In the genomic region with DNA sequence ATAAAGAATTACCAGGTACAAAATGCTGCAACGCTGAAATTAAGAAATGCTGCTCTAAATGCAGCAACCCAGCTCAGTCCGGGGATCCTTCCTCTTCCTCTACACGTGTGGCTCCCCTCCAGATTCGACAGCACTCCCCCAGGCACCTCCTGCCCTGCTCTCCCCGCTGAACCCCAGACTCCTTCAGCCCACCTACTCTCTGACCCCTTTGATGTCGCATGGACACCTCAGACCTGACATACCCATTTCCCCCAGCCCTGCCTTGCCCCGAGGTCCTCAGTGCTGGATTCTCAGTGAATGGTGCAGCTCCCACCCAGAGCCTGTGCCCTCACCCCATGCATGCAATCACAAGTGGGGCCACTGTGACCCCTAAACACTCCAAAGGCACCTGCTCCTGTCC, we compare ENCODE assay signal across 21 cellular contexts. TPM values are rescaled to one million over a fixed set of nuclear protein-coding genes. Genes with fewer than 3 reads are reported as not detected.
DNase-seq lines count a peak whose midpoint lies in the region; ATAC-seq, FAIRE-seq and TF ChIP-seq lines count a peak whose summit lies in the region.
"Had no signal": no experiment of that assay in that cellular context is flagged by ENCODE, and none has a peak within 500 bp of the region (broad histone marks: within the 10 kb centered on the region; RNA-seq: fewer than 3 reads in every experiment).

No MANE protein-coding gene starts in this region.

- H3K27me3 ChIP-seq in astrocyte (ENCODE audit: insufficient read depth, low read length) (peaks cover 38% of the 10 kb centered on the region), neural progenitor cell (peaks cover 40% of the 10 kb centered on the region), psoas muscle (ENCODE audit: insufficient read depth in 3 of 3, low read length in 2 of 3) (peaks cover 0 to 8% (median 0%) of the 10 kb centered on the region in 3 donors)
- H3K27me3 ChIP-seq: BE2C had no signal

- H3K36me3 ChIP-seq in astrocyte (ENCODE audit: insufficient read depth, low read length) (no peaks in the 10 kb centered on the region), neural progenitor cell (no peaks in the 10 kb centered on the region), psoas muscle (ENCODE audit: insufficient read depth in 1 of 2, low read depth in 1 of 2) (no peaks in the 10 kb centered on the region)
- H3K36me3 ChIP-seq: BE2C had no signal

- H3K4me2 ChIP-seq in astrocyte (ENCODE audit: low read length) (no peak overlapping the region), neural progenitor cell (no peak overlapping the region)
- H3K4me2 ChIP-seq: A549 had no signal

- H3K4me3 Mint-ChIP-seq in astrocyte (ENCODE audit: unreplicated experiment) = peak overlapping the region; percentile 28
- H3K4me3 Mint-ChIP-seq in neural progenitor cell = no peak overlapping the region
- H3K4me3 Mint-ChIP-seq: CD8-positive, alpha-beta T cell had no signal

- H3K9ac ChIP-seq in astrocyte (ENCODE audit: low read length) (no peak overlapping the region), neural progenitor cell (no peak overlapping the region)
- H3K9ac ChIP-seq: GM23248 had no signal

- H3K27me3 Mint-ChIP-seq in astrocyte (ENCODE audit: low read depth, unreplicated experiment) = peaks cover 76% of the 10 kb centered on the region
- H3K27me3 Mint-ChIP-seq in neural progenitor cell (ENCODE audit: insufficient read depth, low read depth) = peaks cover 18% of the 10 kb centered on the region

- no peak for FAIRE-seq in astrocyte (lab: Jason Lieb, UNC)
- FAIRE-seq: A549, D721Med, G401.6 had no signal

- TF ChIP-seq CTCF in astrocyte (IDR thresholded peaks at IDR 0.05; ENCODE audit: insufficient read depth, low read depth, low read length) = no peak
- TF ChIP-seq CTCF in neural progenitor cell (IDR thresholded peaks at IDR 0.05) = no peak
- no peak for TF ChIP-seq CTCF in psoas muscle (IDR thresholded peaks at IDR 0.05)

- DNase-seq in left ventricle myocardium superior = peak; percentile 18
- no peak for DNase-seq in cardiac septum (ENCODE audit: low spot score)
- DNase-seq in astrocyte (ENCODE audit: low read depth) = no peak
- DNase-seq in neural progenitor cell (ENCODE audit: low spot score) = no peak
- no peak for DNase-seq in psoas muscle
- DNase-seq in HuH-7 (ENCODE audit: low spot score) = no peak
- no peak for DNase-seq in NCI-H82 treated with DMSO at 0.1 percent for 48 hours (lab: John Stamatoyannopoulos, UW; ENCODE audit: unreplicated experiment)
- DNase-seq: BE2C, COR-L47, DMS153, DMS79 treated with DMSO at 0.1 percent for 48 hours, EL, GM23248, H7 had no signal

- H3K79me2 ChIP-seq in astrocyte (ENCODE audit: insufficient read depth, low read length) (no peaks in the 10 kb centered on the region), neural progenitor cell (ENCODE audit: low read depth) (no peaks in the 10 kb centered on the region)

- H3F3A ChIP-seq in neural progenitor cell (ENCODE audit: low read depth) = no peaks in the 10 kb centered on the region

- H3K36me3 Mint-ChIP-seq in astrocyte (ENCODE audit: low read depth, unreplicated experiment) (peaks cover 4% of the 10 kb centered on the region), neural progenitor cell (no peaks in the 10 kb centered on the region)
- H3K36me3 Mint-ChIP-seq: CD14-positive monocyte had no signal

- no peak overlapping the region for H3K27ac Mint-ChIP-seq in astrocyte (ENCODE audit: unreplicated experiment)
- peak overlapping the region; percentile 13 for H3K27ac Mint-ChIP-seq in neural progenitor cell
- H3K27ac Mint-ChIP-seq: CD8-positive, alpha-beta T cell had no signal

- no peaks in the 10 kb centered on the region for H4K20me1 ChIP-seq in astrocyte (ENCODE audit: insufficient read depth, low read length)
- no peaks in the 10 kb centered on the region for H4K20me1 ChIP-seq in neural progenitor cell (ENCODE audit: low read depth)

- intact Hi-C loops in left ventricle myocardium superior (cut with micrococcal nuclease) (no loop called here), cardiac septum (cut with DNase I) (no loop called here), psoas muscle (cut with DNase I) (loop anchor here in 1 of 2 donors (10.0 kb wide), 1 partner anchor 116 kb away; no protein-coding TSS in a partner anchor)

- H3K9me3 ChIP-seq in astrocyte (ENCODE audit: insufficient read depth, low read depth, low read length) (no peaks in the 10 kb centered on the region), neural progenitor cell (ENCODE audit: low read depth) (no peaks in the 10 kb centered on the region), psoas muscle (no peaks in the 10 kb centered on the region)
- H3K9me3 ChIP-seq: A549, BE2C had no signal

- peaks cover 2% of the 10 kb centered on the region for H3K4me1 ChIP-seq in astrocyte (ENCODE audit: insufficient read depth, low read length)
- H3K4me1 ChIP-seq in neural progenitor cell = peaks cover 3% of the 10 kb centered on the region
- peaks cover 6% of the 10 kb centered on the region for H3K4me1 ChIP-seq in psoas muscle
- H3K4me1 ChIP-seq: BE2C had no signal

- H3K4me1 Mint-ChIP-seq in astrocyte (ENCODE audit: low read depth, unreplicated experiment) (no peaks in the 10 kb centered on the region), neural progenitor cell (peaks cover 15% of the 10 kb centered on the region)

- H3K4me3 ChIP-seq in astrocyte (ENCODE audit: insufficient read depth, low read depth, low read length) (no peak overlapping the region), neural progenitor cell (no peak overlapping the region), psoas muscle (no peak overlapping the region)
- H3K4me3 ChIP-seq: A549, GM23248 had no signal

- peaks cover 8% of the 10 kb centered on the region for H3K9me3 Mint-ChIP-seq in astrocyte (ENCODE audit: unreplicated experiment)
- H3K9me3 Mint-ChIP-seq in neural progenitor cell = no peaks in the 10 kb centered on the region
- H3K9me3 Mint-ChIP-seq: CD8-positive, alpha-beta T cell; IgD-negative memory B cell had no signal

- no peak overlapping the region for H3K27ac ChIP-seq in astrocyte (ENCODE audit: low read depth, low read length)
- H3K27ac ChIP-seq in neural progenitor cell = no peak overlapping the region
- H3K27ac ChIP-seq in psoas muscle = no peak overlapping the region
- H3K27ac ChIP-seq: A549, GM23248 had no signal

- H2AFZ ChIP-seq in astrocyte (ENCODE audit: low read depth, low read length) (no peak overlapping the region), neural progenitor cell (replicated peaks) (no peak overlapping the region)
- H2AFZ ChIP-seq: GM23248 had no signal

- 68 to 71% (median 69%) methylated on average over 7 of the region's 7 CpGs for WGBS in psoas muscle, 3 donors

- no peak for ATAC-seq in left ventricle myocardium superior
- ATAC-seq in psoas muscle = no peak
- ATAC-seq: A549; CD8-positive, alpha-beta T cell had no signal

RNA-seq across cellular contexts. Expression of a gene that starts 4.6 kb away (rescaled TPM):
- total RNA-seq in left ventricle myocardium superior (5.0 TPM), cardiac septum (5.5 TPM), astrocyte (not detected in 2 replicates), neural progenitor cell (ENCODE audit: low replicate concordance) (3.0 and 10.5 TPM in 2 replicates), psoas muscle (1 to 10 TPM; 1.6 to 5.3 (median 2.8) TPM)
- 1 to 10 TPM; 1.7 to 2.1 (median 1.9) TPM for polyA plus RNA-seq in psoas muscle
- total RNA-seq: GM23248 had no signal
- polyA plus RNA-seq: AG04450, CD14-positive monocyte, GM23248, IgD-negative memory B cell had no signal

RNA-seq across cellular contexts. Expression of a gene that starts 17.3 kb away (rescaled TPM):
- total RNA-seq in left ventricle myocardium superior (not detected), cardiac septum (not detected), astrocyte (not detected in 2 replicates), neural progenitor cell (ENCODE audit: low replicate concordance) (not detected in 2 replicates), psoas muscle (not detected)
- polyA plus RNA-seq in psoas muscle = under 1 TPM in 1 of 3 donors, not detected in 2; 0.03 TPM
- total RNA-seq: GM23248, H7 had no signal
- polyA plus RNA-seq: A549, AG04450, CD14-positive monocyte, GM23248, IgD-negative memory B cell had no signal

RNA-seq across cellular contexts. Expression of a gene that starts 24.2 kb away (rescaled TPM):
- total RNA-seq in left ventricle myocardium superior (1.9 TPM), cardiac septum (1.3 TPM), astrocyte (0.84 and 0.95 TPM in 2 replicates), neural progenitor cell (ENCODE audit: low replicate concordance) (2.3 TPM in 1 of 2 replicates, not detected in the other), psoas muscle (1 to 10 TPM in 3 of 4 donors, under 1 TPM in 1; 0.64 to 2.4 (median 1.8) TPM)
- polyA plus RNA-seq in psoas muscle = 1 to 10 TPM; 3.1 to 5.8 (median 4.1) TPM
